18 cellular contexts compared by ENCODE assay signal in genomic region chr10:131771634-131772358, GRCh38.
"Had no signal": no experiment of that assay in that cellular context is flagged by ENCODE, and none has a peak within 500 bp of the region (broad histone marks: within the 10 kb centered on the region; RNA-seq: fewer than 3 reads in every experiment).

No MANE protein-coding gene starts in this region.

- H3K27ac Mint-ChIP-seq: activated naive CD8-positive, alpha-beta T cell treated with anti-CD3 and anti-CD28 coated beads, Interleukin-2, amount 50 U/mL, for 24 hours; dendritic cell treated with granulocyte-macrophage colony-stimulating factor and Interleukin-4, amounts not matched to agents 40 ng/mL and 50 ng/mL, for 4 days; T-helper 1 cell treated with Interleukin-12 subunit alpha and Interleukin-12 subunit beta and Interleukin-4 antibody, amounts not matched to agents 30 μg/mL and 1 μg/mL, for 36 hours had no signal

- H3K4me3 Mint-ChIP-seq: activated naive CD8-positive, alpha-beta T cell treated with anti-CD3 and anti-CD28 coated beads, Interleukin-2, amount 50 U/mL, for 24 hours; activated T-cell treated with anti-CD3 and anti-CD28 coated beads, Interleukin-2, amount 50 U/mL, for 4 hours; dendritic cell treated with granulocyte-macrophage colony-stimulating factor and Interleukin-4, amounts not matched to agents 40 ng/mL and 50 ng/mL, for 4 days; T-helper 1 cell treated with Interleukin-12 subunit alpha and Interleukin-12 subunit beta and Interleukin-4 antibody, amounts not matched to agents 30 μg/mL and 1 μg/mL, for 36 hours had no signal

- ATAC-seq: activated naive CD8-positive, alpha-beta T cell treated with anti-CD3 and anti-CD28 coated beads, Interleukin-2, amount 50 U/mL, for 24 hours; activated T-cell treated with anti-CD3 and anti-CD28 coated beads, Interleukin-2, amount 50 U/mL, for 4 hours; left cardiac atrium; mucosa of descending colon had no signal

- H3K27me3 Mint-ChIP-seq: dendritic cell treated with granulocyte-macrophage colony-stimulating factor and Interleukin-4, amounts not matched to agents 40 ng/mL and 50 ng/mL, for 4 days had no signal

- H3K4me1 ChIP-seq: tibial artery had no signal

- DNase-seq: activated CD4-positive, alpha-beta T cell treated with anti-CD3 and anti-CD28 coated beads for 4 hours; activated CD4-positive, alpha-beta T cell treated with anti-CD3 and anti-CD28 coated beads, Interleukin-2, amount 50 U/mL, for 48 hours; activated CD4-positive, CD25-positive, alpha-beta regulatory T cell; activated CD8-positive, alpha-beta memory T cell treated with anti-CD3 and anti-CD28 coated beads, Interleukin-2, amount 50 U/mL, for 48 hours; activated naive CD4-positive, alpha-beta T cell treated with anti-CD3 and anti-CD28 coated beads, Interleukin-2, amount 50 U/mL, for 16 hours; activated naive CD8-positive, alpha-beta T cell treated with anti-CD3 and anti-CD28 coated beads, Interleukin-2, amount 50 U/mL, for 24 hours; activated T-cell treated with anti-CD3 and anti-CD28 coated beads, Interleukin-2, amount 50 U/mL, for 4 hours; effector CD8-positive, alpha-beta T cell; foreskin melanocyte; left cardiac atrium; mesenchymal stem cell; stimulated activated CD4-positive, alpha-beta T cell treated with anti-CD3 and anti-CD28 coated beads, Interleukin-4, amount 100 ng/mL, for 1 hour; stimulated activated naive CD4-positive, alpha-beta T cell treated with Interleukin-2 at 50 U/mL for 16 hours; T1000; tibial artery had no signal

- H3K36me3 ChIP-seq: tibial artery had no signal

- H3K27ac ChIP-seq: tibial artery had no signal

- H3K4me1 Mint-ChIP-seq: activated naive CD8-positive, alpha-beta T cell treated with anti-CD3 and anti-CD28 coated beads, Interleukin-2, amount 50 U/mL, for 24 hours had no signal

- H3K4me3 ChIP-seq: mucosa of descending colon, tibial artery had no signal
